Comparison of ENCODE assay signal across 8 cellular contexts in the genomic region with DNA sequence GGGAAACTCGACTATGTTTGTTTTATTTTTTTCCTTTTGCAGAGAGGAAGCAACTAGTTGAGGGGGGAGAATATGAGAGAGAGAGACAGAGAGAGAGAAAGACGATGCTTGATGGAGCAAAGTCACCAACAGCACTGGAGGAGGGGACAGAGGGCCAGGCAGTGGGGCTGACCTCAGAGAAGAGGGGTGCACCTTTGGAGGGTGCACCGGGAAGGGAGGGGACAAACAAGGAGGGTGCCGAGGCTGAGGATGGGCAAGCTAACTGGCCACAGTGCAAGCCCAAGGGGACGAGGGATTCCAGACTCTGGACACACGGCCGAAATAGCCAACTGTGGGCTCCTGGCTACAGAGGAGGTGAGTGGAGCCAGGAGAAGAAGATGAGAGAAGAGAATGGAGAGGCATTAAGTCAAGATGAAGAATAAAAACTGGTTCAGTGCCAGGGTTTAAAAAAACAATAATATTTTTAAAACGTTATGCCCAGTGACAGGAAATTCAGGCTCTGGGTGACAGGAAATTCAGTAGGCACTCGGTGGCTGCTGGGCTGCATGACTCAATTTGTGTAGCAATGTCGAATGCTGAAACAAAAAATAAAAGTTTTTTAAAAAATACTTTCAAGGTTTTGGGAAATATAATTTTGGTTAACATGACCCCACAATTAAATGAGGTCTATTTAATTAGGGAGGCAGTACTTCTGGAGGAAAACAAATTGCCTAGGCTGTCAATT. TPM values are rescaled to one million over a fixed set of nuclear protein-coding genes. Genes with fewer than 3 reads are reported as not detected.
DNase-seq lines count a peak whose midpoint lies in the region; ATAC-seq and TF ChIP-seq lines count a peak whose summit lies in the region.

No MANE protein-coding gene starts in this region.

- H3K27me3 ChIP-seq in adrenal gland = no peaks in the 10 kb centered on the region
- no peaks in the 10 kb centered on the region for H3K27me3 ChIP-seq in mesendoderm (ENCODE audit: insufficient read depth, low read length, poor library complexity)

- 45 to 54% (median 47%) methylated on average over 10 of the region's 10 CpGs for WGBS in adrenal gland, 4 donors
- no CpG with 5 or more reads among the region's 10 CpGs for WGBS in mesendoderm (ENCODE audit: extremely low coverage, insufficient coverage, low lambda C conversion rate)

- TF ChIP-seq CTCF in adrenal gland (IDR thresholded peaks at IDR 0.05) = no peak

- intact Hi-C loops in adrenal gland (cut with DNase I) = loop anchor here in 1 of 2 donors (10.0 kb wide), 1 partner anchor 171 kb away; no protein-coding TSS in a partner anchor

- H3K4me2 ChIP-seq in mesendoderm (ENCODE audit: low read length) = no peak overlapping the region

- H3K4ac ChIP-seq in mesendoderm (ENCODE audit: low read depth, low read length) = no peak overlapping the region

- no peak overlapping the region for H2BK15ac ChIP-seq in mesendoderm (replicated peaks; ENCODE audit: low read depth)

- H3K4me1 ChIP-seq in adrenal gland (replicated peaks in 1 of 2) (peaks cover 8 to 24% of the 10 kb centered on the region in 2 donors), mesendoderm (ENCODE audit: control insufficient read depth, low read depth, low read length) (no peaks in the 10 kb centered on the region)

- no peaks in the 10 kb centered on the region for H3K9me3 ChIP-seq in adrenal gland (replicated peaks in 1 of 3)

- no peak overlapping the region for H4K8ac ChIP-seq in mesendoderm (ENCODE audit: low read depth, low read length)

- no peak for ATAC-seq in GM19467 (IDR thresholded peaks at IDR 0.05; ENCODE audit: unreplicated experiment)
- no peak for ATAC-seq in HG02571 (IDR thresholded peaks at IDR 0.05; ENCODE audit: unreplicated experiment)
- ATAC-seq in GM21529 (IDR thresholded peaks at IDR 0.05; ENCODE audit: unreplicated experiment) = no peak

- H4K5ac ChIP-seq in mesendoderm (ENCODE audit: low read length) = no peak overlapping the region

- H2AK5ac ChIP-seq in mesendoderm (ENCODE audit: low read length) = no peak overlapping the region

- DNase-seq in stimulated activated CD4-positive, alpha-beta T cell treated with anti-CD3 and anti-CD28 coated beads, Interleukin-4, amount 100 ng/mL, for 24 hours = peak; percentile 31
- no peak for DNase-seq in stimulated activated CD4-positive, alpha-beta T cell treated with anti-CD3 and anti-CD28 coated beads, Interleukin-4, amount 100 ng/mL, for 1 hour
- peak in 2 of 7 donors; percentile 51 to 53 for DNase-seq in adrenal gland
- no peak for DNase-seq in mesendoderm
- DNase-seq in inferior parietal cortex (ENCODE audit: extremely low spot score) = no peak

- no peaks in the 10 kb centered on the region for H3K79me1 ChIP-seq in mesendoderm (ENCODE audit: low read length)

- TF ChIP-seq POLR2A in adrenal gland (IDR thresholded peaks at IDR 0.05) = no peak

- H3K9ac ChIP-seq in mesendoderm (ENCODE audit: low read length) = no peak overlapping the region

- no peaks in the 10 kb centered on the region for H3K79me2 ChIP-seq in mesendoderm (ENCODE audit: control insufficient read depth, insufficient read depth, low read length)

- H2BK120ac ChIP-seq in mesendoderm (ENCODE audit: low read depth, low read length) = no peak overlapping the region

- no peak overlapping the region for H3K18ac ChIP-seq in mesendoderm (ENCODE audit: low read length)

- no peak overlapping the region for H2BK5ac ChIP-seq in mesendoderm (ENCODE audit: low read length)

- H3K4me3 ChIP-seq in adrenal gland = peak overlapping the region in 1 of 4 donors; percentile 54
- H3K4me3 ChIP-seq in mesendoderm (ENCODE audit: low read length) = no peak overlapping the region

- no peaks in the 10 kb centered on the region for H3K36me3 ChIP-seq in adrenal gland (replicated peaks in 1 of 2)
- H3K36me3 ChIP-seq in mesendoderm (ENCODE audit: control insufficient read depth, insufficient read depth, low read length) = no peaks in the 10 kb centered on the region

- peak overlapping the region; percentile 50 for H3K56ac ChIP-seq in mesendoderm (ENCODE audit: low read length)

- no peak overlapping the region for H3K23ac ChIP-seq in mesendoderm (ENCODE audit: low read length)

- H3K27ac ChIP-seq in adrenal gland (peak overlapping the region in 4 of 5 donors; percentile 19 to 89 (median 48)), mesendoderm (ENCODE audit: low read depth, low read length) (no peak overlapping the region)

RNA-seq across cellular contexts. Expression of a gene that starts 13.3 kb away (rescaled TPM):
- 100 to 1,000 TPM in 6 of 8 donors, 10 to 100 TPM in 2; 68.1 to 236 (median 136) TPM for total RNA-seq in adrenal gland
- 100 to 1,000 TPM in 1 of 3 donors, 10 to 100 TPM in 2; 84.8 to 279 (median 85.2) TPM for polyA plus RNA-seq in adrenal gland
- polyA plus RNA-seq in mesendoderm (2013, experiment 1 of 2) = 16.8 TPM
- 17.2 TPM for polyA plus RNA-seq in mesendoderm (2013, experiment 2 of 2)
